Comparison of ENCODE assay signal across 1 cellular context in genomic region chr10:26870766-26871165, GRCh38.
TF ChIP-seq lines count a peak whose summit lies in the region.

No MANE protein-coding gene starts in this region.

TF ChIP-seq in HepG2, 621 proteins besides CTCF, POLR2A, EP300 and RAD21:
- no peak for TF ChIP-seq ZNF367 (CRISPR knock-in tag; IDR thresholded peaks at IDR 0.05; ENCODE audit: borderline replicate concordance)
- TF ChIP-seq, protein P1, sequence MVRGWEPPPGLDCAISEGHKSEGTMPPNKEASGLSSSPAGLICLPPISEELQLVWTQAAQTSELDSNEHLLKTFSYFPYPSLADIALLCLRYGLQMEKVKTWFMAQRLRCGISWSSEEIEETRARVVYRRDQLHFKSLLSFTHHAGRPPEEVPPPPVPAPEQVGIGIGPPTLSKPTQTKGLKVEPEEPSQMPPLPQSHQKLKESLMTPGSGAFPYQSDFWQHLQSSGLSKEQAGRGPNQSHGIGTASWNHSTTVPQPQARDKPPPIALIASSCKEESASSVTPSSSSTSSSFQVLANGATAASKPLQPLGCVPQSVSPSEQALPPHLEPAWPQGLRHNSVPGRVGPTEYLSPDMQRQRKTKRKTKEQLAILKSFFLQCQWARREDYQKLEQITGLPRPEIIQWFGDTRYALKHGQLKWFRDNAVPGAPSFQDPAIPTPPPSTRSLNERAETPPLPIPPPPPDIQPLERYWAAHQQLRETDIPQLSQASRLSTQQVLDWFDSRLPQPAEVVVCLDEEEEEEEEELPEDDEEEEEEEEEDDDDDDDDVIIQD (CRISPR knock-in tag; IDR thresholded peaks at IDR 0.05; ENCODE audit: low read depth), result no peak
- TF ChIP-seq TFAP4 (IDR thresholded peaks at IDR 0.05; ENCODE audit: borderline replicate concordance, low read depth), result peak; percentile 16; the same call in 1 of the 2 replicates
- no peak for TF ChIP-seq PLSCR1 (CRISPR knock-in tag; IDR thresholded peaks at IDR 0.05; ENCODE audit: borderline replicate concordance)
